Comparison of ENCODE assay signal across 8 cellular contexts in genomic region chr19:12778020-12778904, GRCh38. TPM values are rescaled to one million over a fixed set of nuclear protein-coding genes. Genes with fewer than 3 reads are reported as not detected.
DNase-seq lines count a peak whose midpoint lies in the region; ATAC-seq, FAIRE-seq and TF ChIP-seq lines count a peak whose summit lies in the region.

No MANE protein-coding gene starts in this region.

- H3K9me3 ChIP-seq in SJSA1 (replicated peaks) (no peaks in the 10 kb centered on the region), small intestine (ENCODE audit: control insufficient read depth, low read depth) (no peaks in the 10 kb centered on the region)

- no peak for ATAC-seq in GM19324 (IDR thresholded peaks at IDR 0.05; ENCODE audit: low FRiP score, unreplicated experiment)
- no peak for ATAC-seq in GM18870 (IDR thresholded peaks at IDR 0.05; ENCODE audit: unreplicated experiment)

- 2 to 3% (median 2%) methylated on average over 41 to 44 of the region's 44 CpGs for WGBS in small intestine, 3 donors

- TF ChIP-seq RAD21 in Ishikawa (IDR thresholded peaks at IDR 0.05; ENCODE audit: low read depth) = no peak; the same call in 1 of the 2 replicates

- peak; percentile 90 for DNase-seq in DMS79 treated with DMSO at 0.1 percent for 48 hours (lab: John Stamatoyannopoulos, UW)
- DNase-seq in SJSA1 (ENCODE audit: low read depth in 1 of 2, low spot score in 2 of 2) = peak; percentile 79 to 85
- peak; percentile 83 to 92 for DNase-seq in cardiac fibroblast (ENCODE audit: low read depth in 2 of 2)
- DNase-seq in islet precursor cell = peak; percentile 87
- DNase-seq in small intestine = peak; percentile 64

- H3K4me1 ChIP-seq in SJSA1 (replicated peaks) (peaks cover 48% of the 10 kb centered on the region), small intestine (ENCODE audit: control insufficient read depth in 2 of 2, insufficient read depth in 1 of 2, low read depth in 1 of 2, low read length in 1 of 2) (peaks cover 4 to 5% of the 10 kb centered on the region in 2 donors)

- no peaks in the 10 kb centered on the region for H3K27me3 ChIP-seq in SJSA1 (replicated peaks)
- H3K27me3 ChIP-seq in small intestine (ENCODE audit: control insufficient read depth in 2 of 2, insufficient read depth in 2 of 2, low read length in 2 of 2) = no peaks in the 10 kb centered on the region

- no peak for FAIRE-seq in small intestine (lab: Jason Lieb, UNC)

- H3K27ac ChIP-seq in SJSA1 (peak overlapping the region; percentile 62), small intestine (ENCODE audit: low read depth in 1 of 2, low read length in 1 of 2) (peak overlapping the region; percentile 61 to 89)

- H3K4me3 ChIP-seq in SJSA1 (peak overlapping the region; percentile 42), cardiac fibroblast (replicated peaks in 1 of 2; ENCODE audit: low read depth in 2 of 2, low read length in 2 of 2) (peak overlapping the region; percentile 59 to 77), small intestine (ENCODE audit: low read depth in 1 of 2, low read length in 2 of 2) (peak overlapping the region; percentile 44 to 63)

- TF ChIP-seq CTCF in cardiac fibroblast (IDR thresholded peaks at IDR 0.05; ENCODE audit: low read depth, low read length) = no peak

- H3K36me3 ChIP-seq in SJSA1 (0 out of 2 replicates have a peak, but pooled peaks cover 4% of the 10 kb centered on the region), small intestine (ENCODE audit: control insufficient read depth in 2 of 2, insufficient read depth in 2 of 2, low read length in 2 of 2) (no peaks in the 10 kb centered on the region)

- 0 out of 2 replicates have a peak, but pooled peaks have one; percentile 32 for TF ChIP-seq EP300 in Ishikawa (IDR thresholded peaks at IDR 0.05; ENCODE audit: borderline replicate concordance)

TF ChIP-seq in Ishikawa, 13 proteins besides CTCF, POLR2A, EP300 and RAD21:
- TF ChIP-seq ZBTB7A (IDR thresholded peaks at IDR 0.05; ENCODE audit: low read depth) (no peak; the same call in 1 of the 2 replicates), MAX (IDR thresholded peaks at IDR 0.05) (peak; percentile 73; the same call in 1 of the 2 replicates), FOXM1 (IDR thresholded peaks at IDR 0.05; ENCODE audit: borderline replicate concordance, low read depth) (0 out of 2 replicates have a peak, but pooled peaks have one; percentile 29), EGR1 (IDR thresholded peaks at IDR 0.05) (no peak), CEBPB (IDR thresholded peaks at IDR 0.05) (no peak), YY1 (IDR thresholded peaks at IDR 0.05; ENCODE audit: low read depth) (0 out of 2 replicates have a peak, but pooled peaks have one; percentile 14), NFIC (IDR thresholded peaks at IDR 0.05) (peak; percentile 78), TAF1 (IDR thresholded peaks at IDR 0.05; ENCODE audit: low read depth) (0 out of 2 replicates have a peak, but pooled peaks have one; percentile 43), TCF12 (IDR thresholded peaks at IDR 0.05; ENCODE audit: low read depth) (peak; percentile 70), CREB1 (IDR thresholded peaks at IDR 0.05; ENCODE audit: low read depth) (no peak), TEAD4 (IDR thresholded peaks at IDR 0.05) (0 out of 2 replicates have a peak, but pooled peaks have one; percentile 24)
- TF ChIP-seq, protein P1, sequence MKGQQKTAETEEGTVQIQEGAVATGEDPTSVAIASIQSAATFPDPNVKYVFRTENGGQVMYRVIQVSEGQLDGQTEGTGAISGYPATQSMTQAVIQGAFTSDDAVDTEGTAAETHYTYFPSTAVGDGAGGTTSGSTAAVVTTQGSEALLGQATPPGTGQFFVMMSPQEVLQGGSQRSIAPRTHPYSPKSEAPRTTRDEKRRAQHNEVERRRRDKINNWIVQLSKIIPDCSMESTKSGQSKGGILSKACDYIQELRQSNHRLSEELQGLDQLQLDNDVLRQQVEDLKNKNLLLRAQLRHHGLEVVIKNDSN (IDR thresholded peaks at IDR 0.05) = 0 out of 2 replicates have a peak, but pooled peaks have one; percentile 21
- TF ChIP-seq, protein P2, sequence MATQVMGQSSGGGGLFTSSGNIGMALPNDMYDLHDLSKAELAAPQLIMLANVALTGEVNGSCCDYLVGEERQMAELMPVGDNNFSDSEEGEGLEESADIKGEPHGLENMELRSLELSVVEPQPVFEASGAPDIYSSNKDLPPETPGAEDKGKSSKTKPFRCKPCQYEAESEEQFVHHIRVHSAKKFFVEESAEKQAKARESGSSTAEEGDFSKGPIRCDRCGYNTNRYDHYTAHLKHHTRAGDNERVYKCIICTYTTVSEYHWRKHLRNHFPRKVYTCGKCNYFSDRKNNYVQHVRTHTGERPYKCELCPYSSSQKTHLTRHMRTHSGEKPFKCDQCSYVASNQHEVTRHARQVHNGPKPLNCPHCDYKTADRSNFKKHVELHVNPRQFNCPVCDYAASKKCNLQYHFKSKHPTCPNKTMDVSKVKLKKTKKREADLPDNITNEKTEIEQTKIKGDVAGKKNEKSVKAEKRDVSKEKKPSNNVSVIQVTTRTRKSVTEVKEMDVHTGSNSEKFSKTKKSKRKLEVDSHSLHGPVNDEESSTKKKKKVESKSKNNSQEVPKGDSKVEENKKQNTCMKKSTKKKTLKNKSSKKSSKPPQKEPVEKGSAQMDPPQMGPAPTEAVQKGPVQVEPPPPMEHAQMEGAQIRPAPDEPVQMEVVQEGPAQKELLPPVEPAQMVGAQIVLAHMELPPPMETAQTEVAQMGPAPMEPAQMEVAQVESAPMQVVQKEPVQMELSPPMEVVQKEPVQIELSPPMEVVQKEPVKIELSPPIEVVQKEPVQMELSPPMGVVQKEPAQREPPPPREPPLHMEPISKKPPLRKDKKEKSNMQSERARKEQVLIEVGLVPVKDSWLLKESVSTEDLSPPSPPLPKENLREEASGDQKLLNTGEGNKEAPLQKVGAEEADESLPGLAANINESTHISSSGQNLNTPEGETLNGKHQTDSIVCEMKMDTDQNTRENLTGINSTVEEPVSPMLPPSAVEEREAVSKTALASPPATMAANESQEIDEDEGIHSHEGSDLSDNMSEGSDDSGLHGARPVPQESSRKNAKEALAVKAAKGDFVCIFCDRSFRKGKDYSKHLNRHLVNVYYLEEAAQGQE (IDR thresholded peaks at IDR 0.05; ENCODE audit: low read depth) = no peak

RNA-seq across cellular contexts. Expression of gene HOOK2, which starts 2.9 kb away (rescaled TPM):
- total RNA-seq in SJSA1 (2014; rRNA removed; shearing (Covaris generic)) = 12.4 and 27.5 TPM in 2 replicates
- polyA plus RNA-seq in small intestine = 100 to 1,000 TPM in 2 of 3 donors, 10 to 100 TPM in 1; 61.8 to 206 (median 134) TPM

RNA-seq across cellular contexts. Expression of gene JUNB, which starts 13.0 kb away (rescaled TPM):
- total RNA-seq in SJSA1 (2014; rRNA removed; shearing (Covaris generic)) = 112 and 115 TPM in 2 replicates
- 100 to 1,000 TPM in 1 of 3 donors, 10 to 100 TPM in 2; 44.7 to 214 (median 54.6) TPM for polyA plus RNA-seq in small intestine

RNA-seq across cellular contexts. Expression of gene PRDX2, which starts 23.3 kb away (rescaled TPM):
- 4.6 and 8.7 TPM in 2 replicates for total RNA-seq in SJSA1 (2014; rRNA removed; shearing (Covaris generic))
- 100 to 1,000 TPM; 390 to 523 (median 442) TPM for polyA plus RNA-seq in small intestine

RNA-seq across cellular contexts. Expression of gene THSD8, which starts 23.6 kb away (rescaled TPM):
- not detected in 2 replicates for total RNA-seq in SJSA1 (2014; rRNA removed; shearing (Covaris generic))
- polyA plus RNA-seq in small intestine = 1 to 10 TPM in 2 of 3 donors, not detected in 1; 3.1 to 4.0 TPM

RNA-seq across cellular contexts. Expression of gene BEST2, which starts 26.7 kb away (rescaled TPM):
- total RNA-seq in SJSA1 (2014; rRNA removed; shearing (Covaris generic)) = 0.13 TPM in 1 of 2 replicates, not detected in the other
- polyA plus RNA-seq in small intestine = 1 to 10 TPM in 1 of 3 donors, under 1 TPM in 1, not detected in 1; 0.10 to 3.4 TPM
